Comparison of ENCODE assay signal across 15 cellular contexts in genomic region chr6:89679215-89680120, GRCh38.
"Had no signal": no experiment of that assay in that cellular context is flagged by ENCODE, and none has a peak within 500 bp of the region (broad histone marks: within the 10 kb centered on the region; RNA-seq: fewer than 3 reads in every experiment).

No MANE protein-coding gene starts in this region.

- H3K4me1 Mint-ChIP-seq: activated naive CD8-positive, alpha-beta T cell treated with anti-CD3 and anti-CD28 coated beads, Interleukin-2, amount 50 U/mL, for 24 hours; neural progenitor cell; T-helper 17 cell had no signal

- DNase-seq: activated CD4-positive, alpha-beta T cell treated with anti-CD3 and anti-CD28 coated beads, Interleukin-2, amount 50 U/mL, for 1 hour; activated effector memory CD4-positive, alpha-beta T cell treated with anti-CD3 and anti-CD28 coated beads, Interleukin-2, amount 50 U/mL, for 16 hours; activated naive CD8-positive, alpha-beta T cell treated with anti-CD3 and anti-CD28 coated beads, Interleukin-2, amount 50 U/mL, for 24 hours; aorta; immature natural killer cell; midbrain; stimulated activated CD4-positive, alpha-beta T cell treated with anti-CD3 and anti-CD28 coated beads, Interleukin-12 subunit alpha, Interleukin-12 subunit beta, amount 100 ng/mL, for 4 hours; stimulated activated CD4-positive, alpha-beta T cell treated with anti-CD3 and anti-CD28 coated beads, Interleukin-2, amount 100 ng/mL, for 24 hours; T-helper 17 cell; upper lobe of right lung had no signal

- H2AFZ ChIP-seq: neural progenitor cell had no signal

- H3K9me3 Mint-ChIP-seq: activated naive CD8-positive, alpha-beta T cell treated with anti-CD3 and anti-CD28 coated beads, Interleukin-2, amount 50 U/mL, for 24 hours; immature natural killer cell; neural progenitor cell had no signal

- H3K4me3 ChIP-seq: gastroesophageal sphincter, lung, neural progenitor cell, thoracic aorta, upper lobe of right lung had no signal

- H3K27ac Mint-ChIP-seq: activated naive CD8-positive, alpha-beta T cell treated with anti-CD3 and anti-CD28 coated beads, Interleukin-2, amount 50 U/mL, for 24 hours; immature natural killer cell; neural progenitor cell; T-helper 17 cell had no signal

- H3K27me3 ChIP-seq: gastroesophageal sphincter, neural progenitor cell, upper lobe of right lung had no signal

- H3K27me3 Mint-ChIP-seq: activated naive CD8-positive, alpha-beta T cell treated with anti-CD3 and anti-CD28 coated beads, Interleukin-2, amount 50 U/mL, for 24 hours; T-helper 17 cell had no signal

- H3K4me1 ChIP-seq: neural progenitor cell had no signal

- H3K9ac ChIP-seq: neural progenitor cell had no signal

- H3K27ac ChIP-seq: gastroesophageal sphincter, neural progenitor cell, thoracic aorta, upper lobe of right lung had no signal

- H3K4me2 ChIP-seq: neural progenitor cell had no signal

- H3K9me3 ChIP-seq: gastroesophageal sphincter, thoracic aorta, upper lobe of right lung had no signal

- FAIRE-seq: TTC549 had no signal

- ATAC-seq: activated naive CD8-positive, alpha-beta T cell treated with anti-CD3 and anti-CD28 coated beads, Interleukin-2, amount 50 U/mL, for 24 hours; gastroesophageal sphincter; T-helper 17 cell; upper lobe of right lung had no signal

- H3K4me3 Mint-ChIP-seq: activated naive CD8-positive, alpha-beta T cell treated with anti-CD3 and anti-CD28 coated beads, Interleukin-2, amount 50 U/mL, for 24 hours; immature natural killer cell; neural progenitor cell; T-helper 17 cell had no signal
